In the genomic region with DNA sequence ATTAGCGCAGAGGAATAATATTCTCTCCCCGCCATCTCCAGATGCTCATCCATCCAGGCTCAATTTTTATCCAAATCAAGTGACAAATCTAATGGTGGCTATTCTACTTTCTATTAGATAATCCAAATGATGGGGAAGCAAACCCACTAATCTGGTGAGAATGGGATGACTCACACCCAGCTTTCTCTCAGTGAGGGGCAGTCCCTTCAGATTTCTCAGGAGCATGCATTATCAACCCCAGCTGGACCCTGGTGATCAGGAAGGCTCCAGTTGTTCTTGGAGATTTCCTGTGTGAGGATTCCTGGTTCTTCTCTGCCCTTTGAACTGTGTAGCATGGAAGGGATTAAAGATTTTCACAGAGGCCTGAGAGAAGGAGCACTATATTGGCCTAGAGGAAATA, we compare ENCODE assay signal across 28 cellular contexts.
"Had no signal": no experiment of that assay in that cellular context is flagged by ENCODE, and none has a peak within 500 bp of the region (broad histone marks: within the 10 kb centered on the region; RNA-seq: fewer than 3 reads in every experiment).

No MANE protein-coding gene starts in this region.

- FAIRE-seq: bronchial epithelial cell had no signal

- H3K27ac ChIP-seq: esophagus muscularis mucosa, foreskin keratinocyte, heart right ventricle, parathyroid adenoma, psoas muscle, upper lobe of left lung, vagina had no signal

- H3K9me3 ChIP-seq: esophagus muscularis mucosa, heart right ventricle, psoas muscle, upper lobe of left lung, vagina had no signal

- ATAC-seq: foreskin keratinocyte; heart right ventricle; left ventricle myocardium superior; naive thymus-derived CD4-positive, alpha-beta T cell; psoas muscle had no signal

- H3K27me3 ChIP-seq: esophagus muscularis mucosa, foreskin keratinocyte, upper lobe of left lung, vagina had no signal

- H3K4me1 Mint-ChIP-seq: activated CD4-positive, alpha-beta memory T cell treated with anti-CD3 and anti-CD28 coated beads, Interleukin-2, amount 10 ng/mL, durations not matched to agents 7 days and 5 days; activated CD4-positive, alpha-beta T cell treated with anti-CD3 and anti-CD28 coated beads, Interleukin-2, amount 10 ng/mL, durations not matched to agents 24 days and 14 days; central memory CD8-positive, alpha-beta T cell; naive thymus-derived CD4-positive, alpha-beta T cell had no signal

- H3K36me3 ChIP-seq: esophagus muscularis mucosa, heart right ventricle, upper lobe of left lung, vagina had no signal

- H3K4me3 ChIP-seq: esophagus muscularis mucosa, heart right ventricle, psoas muscle, upper lobe of left lung, vagina had no signal

- H3K4me1 ChIP-seq: esophagus muscularis mucosa, foreskin keratinocyte, heart right ventricle, parathyroid adenoma, psoas muscle, upper lobe of left lung, vagina had no signal

- H3K27me3 Mint-ChIP-seq: activated CD4-positive, alpha-beta memory T cell treated with anti-CD3 and anti-CD28 coated beads, Interleukin-2, amount 10 ng/mL, durations not matched to agents 7 days and 5 days; activated CD4-positive, alpha-beta T cell treated with anti-CD3 and anti-CD28 coated beads, Interleukin-2, amount 10 ng/mL, durations not matched to agents 24 days and 14 days; activated T-cell treated with anti-CD3 and anti-CD28 coated beads, Interleukin-2, amount 50 U/mL, for 24 hours; central memory CD8-positive, alpha-beta T cell; dendritic cell treated with granulocyte-macrophage colony-stimulating factor and Interleukin-4, amounts not matched to agents 40 ng/mL and 50 ng/mL, for 4 days; stimulated activated naive CD8-positive, alpha-beta T cell treated with anti-CD3 and anti-CD28 coated beads, Interleukin-15, Interleukin-2, amounts not matched to agents 100 ng/mL and 50 ng/mL, for 24 hours had no signal

- H3K9ac ChIP-seq: parathyroid adenoma had no signal

- H3K27ac Mint-ChIP-seq: activated CD4-positive, alpha-beta memory T cell treated with anti-CD3 and anti-CD28 coated beads, Interleukin-2, amount 10 ng/mL, durations not matched to agents 7 days and 5 days; activated CD4-positive, alpha-beta T cell treated with anti-CD3 and anti-CD28 coated beads, Interleukin-2, amount 10 ng/mL, durations not matched to agents 24 days and 14 days; activated naive CD4-positive, alpha-beta T cell treated with anti-CD3 and anti-CD28 coated beads, Interleukin-2, amount 50 U/mL, for 72 hours; activated T-cell treated with anti-CD3 and anti-CD28 coated beads, Interleukin-2, amount 50 U/mL, for 24 hours; dendritic cell treated with granulocyte-macrophage colony-stimulating factor and Interleukin-4, amounts not matched to agents 40 ng/mL and 50 ng/mL, for 4 days; mesothelial cell of epicardium; naive thymus-derived CD4-positive, alpha-beta T cell; stimulated activated naive CD8-positive, alpha-beta T cell treated with anti-CD3 and anti-CD28 coated beads, Interleukin-15, Interleukin-2, amounts not matched to agents 100 ng/mL and 50 ng/mL, for 24 hours had no signal

- H3K36me3 Mint-ChIP-seq: activated naive CD4-positive, alpha-beta T cell treated with anti-CD3 and anti-CD28 coated beads, Interleukin-2, amount 50 U/mL, for 72 hours; mesothelial cell of epicardium; naive thymus-derived CD4-positive, alpha-beta T cell had no signal

- H3K9me3 Mint-ChIP-seq: activated CD4-positive, alpha-beta memory T cell treated with anti-CD3 and anti-CD28 coated beads, Interleukin-2, amount 10 ng/mL, durations not matched to agents 7 days and 5 days; activated CD4-positive, alpha-beta T cell treated with anti-CD3 and anti-CD28 coated beads, Interleukin-2, amount 10 ng/mL, durations not matched to agents 24 days and 14 days; activated naive CD4-positive, alpha-beta T cell treated with anti-CD3 and anti-CD28 coated beads, Interleukin-2, amount 50 U/mL, for 72 hours; activated T-cell treated with anti-CD3 and anti-CD28 coated beads, Interleukin-2, amount 50 U/mL, for 24 hours; central memory CD8-positive, alpha-beta T cell; dendritic cell treated with granulocyte-macrophage colony-stimulating factor and Interleukin-4, amounts not matched to agents 40 ng/mL and 50 ng/mL, for 4 days; mesothelial cell of epicardium; neural crest cell; stimulated activated naive CD8-positive, alpha-beta T cell treated with anti-CD3 and anti-CD28 coated beads, Interleukin-15, Interleukin-2, amounts not matched to agents 100 ng/mL and 50 ng/mL, for 24 hours had no signal

- H3K4me3 Mint-ChIP-seq: activated CD4-positive, alpha-beta memory T cell treated with anti-CD3 and anti-CD28 coated beads, Interleukin-2, amount 10 ng/mL, durations not matched to agents 7 days and 5 days; activated CD4-positive, alpha-beta T cell treated with anti-CD3 and anti-CD28 coated beads, Interleukin-2, amount 10 ng/mL, durations not matched to agents 24 days and 14 days; activated T-cell treated with anti-CD3 and anti-CD28 coated beads, Interleukin-2, amount 50 U/mL, for 24 hours; central memory CD8-positive, alpha-beta T cell; dendritic cell treated with granulocyte-macrophage colony-stimulating factor and Interleukin-4, amounts not matched to agents 40 ng/mL and 50 ng/mL, for 4 days; mesothelial cell of epicardium; naive thymus-derived CD4-positive, alpha-beta T cell; neural crest cell; stimulated activated naive CD8-positive, alpha-beta T cell treated with anti-CD3 and anti-CD28 coated beads, Interleukin-15, Interleukin-2, amounts not matched to agents 100 ng/mL and 50 ng/mL, for 24 hours had no signal

- DNase-seq: activated CD4-positive, alpha-beta memory T cell treated with anti-CD3 and anti-CD28 coated beads, Interleukin-2, amount 10 ng/mL, durations not matched to agents 7 days and 5 days; activated CD4-positive, alpha-beta T cell treated with anti-CD3 and anti-CD28 coated beads, Interleukin-2, amount 10 ng/mL, durations not matched to agents 24 days and 14 days; activated CD4-positive, CD25-positive, alpha-beta regulatory T cell treated with anti-CD3 and anti-CD28 coated beads, Interleukin-2, amount 50 U/mL, for 72 hours; activated CD8-positive, alpha-beta memory T cell treated with anti-CD3 and anti-CD28 coated beads, Interleukin-2, amount 50 U/mL, for 48 hours; activated gamma-delta T cell treated with Interleukin-2 at 50 U/mL for 16 hours; activated T-cell treated with anti-CD3 and anti-CD28 coated beads, Interleukin-2, amount 50 U/mL, for 24 hours; foreskin keratinocyte; heart right ventricle; left ventricle myocardium superior; mammary epithelial cell; naive thymus-derived CD4-positive, alpha-beta T cell; occipital lobe; psoas muscle; stimulated activated CD4-positive, alpha-beta T cell treated with anti-CD3 and anti-CD28 coated beads, Interleukin-15, amount 100 ng/mL, for 24 hours; stimulated activated CD4-positive, alpha-beta T cell treated with anti-CD3 and anti-CD28 coated beads, Interleukin-2, amount 100 ng/mL, for 24 hours; substantia nigra; T-helper 2 cell had no signal
